ENCODE assay signal across 13 cellular contexts in the genomic region with DNA sequence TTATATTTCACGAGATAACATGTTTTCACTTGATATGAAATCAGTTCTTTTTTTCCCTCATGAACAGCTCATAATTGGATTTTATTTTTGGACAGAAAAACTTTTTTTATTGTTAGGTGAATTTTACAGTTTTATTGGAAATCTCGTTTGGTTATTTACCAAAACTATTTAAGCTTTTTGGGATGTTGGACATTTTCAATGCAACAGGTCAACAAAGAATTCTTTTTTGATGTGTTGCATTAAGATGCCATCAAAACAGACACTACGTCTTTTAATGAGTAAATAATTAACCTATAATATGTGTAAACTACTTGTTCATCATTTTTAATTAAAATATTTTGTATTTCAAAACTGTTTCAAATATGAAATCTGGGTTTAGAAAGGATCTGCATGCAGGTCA. TPM values are rescaled to one million over a fixed set of nuclear protein-coding genes. Genes with fewer than 3 reads are reported as not detected.
A peak's percentile ranks its signal among the peaks of the same experiment; 100 is the strongest.
DNase-seq lines count a peak whose midpoint lies in the region; ATAC-seq and TF ChIP-seq lines count a peak whose summit lies in the region.
"Had no signal": no experiment of that assay in that cellular context is flagged by ENCODE, and none has a peak within 500 bp of the region (broad histone marks: within the 10 kb centered on the region; RNA-seq: fewer than 3 reads in every experiment).

No MANE protein-coding gene starts in this region.

- H3K4me1 Mint-ChIP-seq in activated CD8-positive, alpha-beta T cell treated with anti-CD3 and anti-CD28 coated beads for 36 hours (ENCODE audit: low read depth): peaks cover 47% of the 10 kb centered on the region
- peaks cover 58% of the 10 kb centered on the region for H3K4me1 Mint-ChIP-seq in activated CD8-positive, alpha-beta T cell treated with anti-CD3 and anti-CD28 coated beads, Interleukin-2, amount 10 ng/mL, durations not matched to agents 7 days and 5 days (ENCODE audit: low read depth)

- H4K20me1 ChIP-seq in OCI-LY7 (ENCODE audit: insufficient read depth, low read length): peaks cover 52% of the 10 kb centered on the region
- peaks cover 87% of the 10 kb centered on the region for H4K20me1 ChIP-seq in smooth muscle cell (ENCODE audit: low read depth)

- peaks cover 79% of the 10 kb centered on the region for H3K4me1 ChIP-seq in OCI-LY7 (ENCODE audit: insufficient read depth, low read length, poor library complexity, severe bottlenecking)
- peaks cover 40% of the 10 kb centered on the region for H3K4me1 ChIP-seq in endocrine pancreas (ENCODE audit: control insufficient read depth, insufficient read depth, low read length)
- H3K4me1 ChIP-seq in smooth muscle cell (ENCODE audit: low read depth): peaks cover 64% of the 10 kb centered on the region

- H3K9ac ChIP-seq in endocrine pancreas (ENCODE audit: control insufficient read depth, insufficient read depth, low read length) (no peak overlapping the region), smooth muscle cell (ENCODE audit: low read depth) (no peak overlapping the region)

- H3K4me3 Mint-ChIP-seq in activated CD8-positive, alpha-beta T cell treated with anti-CD3 and anti-CD28 coated beads for 36 hours: peak overlapping the region; percentile 61
- H3K4me3 Mint-ChIP-seq in activated CD8-positive, alpha-beta T cell treated with anti-CD3 and anti-CD28 coated beads, Interleukin-2, amount 10 ng/mL, durations not matched to agents 7 days and 5 days: no peak overlapping the region

- H3K27me3 ChIP-seq in endocrine pancreas (ENCODE audit: control insufficient read depth, insufficient read depth, low read length): no peaks in the 10 kb centered on the region
- H3K27me3 ChIP-seq in smooth muscle cell (ENCODE audit: low read depth): no peaks in the 10 kb centered on the region
- H3K27me3 ChIP-seq: tibial nerve had no signal

- intact Hi-C loops in activated CD8-positive, alpha-beta T cell treated with anti-CD3 and anti-CD28 coated beads for 36 hours (cut with micrococcal nuclease): no loop called here
- intact Hi-C loops in OCI-LY7 (cut with micrococcal nuclease; ENCODE audit: unreplicated experiment): loop anchor here (10.0 kb wide), 1 partner anchor 1096 kb away; a partner anchor contains a TSS

- peak overlapping the region; percentile 10 for H3K4me3 ChIP-seq in OCI-LY7 (ENCODE audit: low read depth, low read length, poor library complexity, severe bottlenecking)
- H3K4me3 ChIP-seq in endocrine pancreas (ENCODE audit: control insufficient read depth, insufficient read depth, low read length): peak overlapping the region; percentile 99
- H3K4me3 ChIP-seq in smooth muscle cell: peak overlapping the region; percentile 18

- TF ChIP-seq CTCF in activated CD8-positive, alpha-beta T cell treated with anti-CD3 and anti-CD28 coated beads for 36 hours (IDR thresholded peaks at IDR 0.05): no peak
- TF ChIP-seq CTCF in OCI-LY7 (conservative IDR thresholded peaks at IDR 0.05; ENCODE audit: low read length) (no peak), smooth muscle cell (IDR thresholded peaks at IDR 0.05; ENCODE audit: borderline replicate concordance, insufficient read depth, poor library complexity, severe bottlenecking) (no peak)

- no peaks in the 10 kb centered on the region for H3K27me3 Mint-ChIP-seq in activated CD8-positive, alpha-beta T cell treated with anti-CD3 and anti-CD28 coated beads for 36 hours
- H3K27me3 Mint-ChIP-seq in activated CD8-positive, alpha-beta T cell treated with anti-CD3 and anti-CD28 coated beads, Interleukin-2, amount 10 ng/mL, durations not matched to agents 7 days and 5 days (ENCODE audit: low read depth): no peaks in the 10 kb centered on the region

- POLR2A ChIA-PET in activated CD8-positive, alpha-beta T cell treated with anti-CD3 and anti-CD28 coated beads for 36 hours (lab: Charles Lee): interaction anchor here (0.6 to 1.6 kb wide), 6 partner anchors 8 to 1205 kb away, joined by 3 to 5 read pairs (median 4); no protein-coding TSS in a partner anchor
- POLR2A ChIA-PET in activated CD8-positive, alpha-beta T cell treated with anti-CD3 and anti-CD28 coated beads, Interleukin-2, amount 10 ng/mL, durations not matched to agents 7 days and 5 days (lab: Charles Lee): no interaction called here
- POLR2A ChIA-PET in OCI-LY7 (lab: Charles Lee): interaction anchor here (0.7 to 1.3 kb wide), 3 partner anchors 10 to 43 kb away, joined by 3 to 4 read pairs (median 3); no protein-coding TSS in a partner anchor

- CTCF ChIA-PET in activated CD8-positive, alpha-beta T cell treated with anti-CD3 and anti-CD28 coated beads for 36 hours (lab: Charles Lee): interaction anchor here (0.9 to 1.3 kb wide), 3 partner anchors 13 to 38 kb away, joined by 3 to 4 read pairs (median 3); no protein-coding TSS in a partner anchor
- CTCF ChIA-PET in activated CD8-positive, alpha-beta T cell treated with anti-CD3 and anti-CD28 coated beads, Interleukin-2, amount 10 ng/mL, durations not matched to agents 7 days and 5 days (lab: Charles Lee): interaction anchor here (0.7 to 1.4 kb wide), 3 partner anchors 36 to 318 kb away, joined by 3 to 6 read pairs (median 3); no protein-coding TSS in a partner anchor
- CTCF ChIA-PET in OCI-LY7 (lab: Charles Lee; ENCODE audit: unreplicated experiment): no interaction called here

- peaks cover 100% of the 10 kb centered on the region for H3K79me2 ChIP-seq in OCI-LY7 (ENCODE audit: insufficient read depth, low read depth, low read length)
- peaks cover 100% of the 10 kb centered on the region for H3K79me2 ChIP-seq in smooth muscle cell (ENCODE audit: low read depth)

- no peak for ATAC-seq in activated CD8-positive, alpha-beta T cell treated with anti-CD3 and anti-CD28 coated beads for 36 hours
- ATAC-seq in activated CD8-positive, alpha-beta T cell treated with anti-CD3 and anti-CD28 coated beads, Interleukin-2, amount 10 ng/mL, durations not matched to agents 7 days and 5 days: no peak
- no peak for ATAC-seq in GM18868 (IDR thresholded peaks at IDR 0.05; ENCODE audit: unreplicated experiment)

- H3K27ac Mint-ChIP-seq in activated CD8-positive, alpha-beta T cell treated with anti-CD3 and anti-CD28 coated beads for 36 hours: peak overlapping the region; percentile 28
- no peak overlapping the region for H3K27ac Mint-ChIP-seq in activated CD8-positive, alpha-beta T cell treated with anti-CD3 and anti-CD28 coated beads, Interleukin-2, amount 10 ng/mL, durations not matched to agents 7 days and 5 days

- H3K9me3 Mint-ChIP-seq in activated CD8-positive, alpha-beta T cell treated with anti-CD3 and anti-CD28 coated beads for 36 hours: no peaks in the 10 kb centered on the region
- no peaks in the 10 kb centered on the region for H3K9me3 Mint-ChIP-seq in activated CD8-positive, alpha-beta T cell treated with anti-CD3 and anti-CD28 coated beads, Interleukin-2, amount 10 ng/mL, durations not matched to agents 7 days and 5 days (ENCODE audit: insufficient read depth)

- no peak for DNase-seq in activated CD8-positive, alpha-beta T cell treated with anti-CD3 and anti-CD28 coated beads for 36 hours
- DNase-seq in activated CD8-positive, alpha-beta T cell treated with anti-CD3 and anti-CD28 coated beads, Interleukin-2, amount 10 ng/mL, durations not matched to agents 7 days and 5 days: no peak
- DNase-seq in OCI-LY7 (ENCODE audit: low spot score) (no peak), smooth muscle cell (lab: John Stamatoyannopoulos, UW; ENCODE audit: unreplicated experiment) (no peak), NCI-H1105 (lab: John Stamatoyannopoulos, UW) (no peak)
- DNase-seq in activated CD4-positive, alpha-beta T cell treated with anti-CD3 and anti-CD28 coated beads for 4 hours: no peak
- DNase-seq: dermis blood vessel endothelial cell, NCI-H1417 treated with DMSO at 0.1 percent for 48 hours, NCI-H526 treated with DMSO at 0.1 percent for 48 hours, T1000 had no signal

- no peak overlapping the region for H3K27ac ChIP-seq in OCI-LY7 (ENCODE audit: low read depth, low read length, poor library complexity, severe bottlenecking)
- no peak overlapping the region for H3K27ac ChIP-seq in smooth muscle cell (ENCODE audit: low read depth)

- H3K36me3 ChIP-seq in OCI-LY7 (ENCODE audit: insufficient read depth, low read length): peaks cover 22% of the 10 kb centered on the region
- no peaks in the 10 kb centered on the region for H3K36me3 ChIP-seq in endocrine pancreas (ENCODE audit: control insufficient read depth, insufficient read depth, low read length)
- no peaks in the 10 kb centered on the region for H3K36me3 ChIP-seq in smooth muscle cell (ENCODE audit: low read depth)
- H3K36me3 ChIP-seq: tibial nerve had no signal

- H2AFZ ChIP-seq in OCI-LY7 (ENCODE audit: low read length): no peak overlapping the region
- no peak overlapping the region for H2AFZ ChIP-seq in smooth muscle cell (ENCODE audit: low read depth)

- H3K9me2 ChIP-seq in OCI-LY7 (ENCODE audit: insufficient read depth, low read length): no peaks in the 10 kb centered on the region

- peak overlapping the region; percentile 91 for H3K4me2 ChIP-seq in OCI-LY7 (ENCODE audit: low read length)
- peak overlapping the region; percentile 28 for H3K4me2 ChIP-seq in smooth muscle cell

- BruUV-seq in OCI-LY7 (replicated peaks; lab: Mats Ljungman, UMichigan): no TSS peak

- peaks cover 29% of the 10 kb centered on the region for H3F3A ChIP-seq in smooth muscle cell (ENCODE audit: low read depth)

- H3K9me3 ChIP-seq in OCI-LY7 (ENCODE audit: low read length) (no peaks in the 10 kb centered on the region), endocrine pancreas (ENCODE audit: control insufficient read depth, low read length) (no peaks in the 10 kb centered on the region), smooth muscle cell (replicated peaks; ENCODE audit: low read depth) (no peaks in the 10 kb centered on the region)
- H3K9me3 ChIP-seq: tibial nerve had no signal

- 88% methylated on average over 3 of the region's 3 CpGs for WGBS in smooth muscle cell (ENCODE audit: low lambda C conversion rate)

- peaks cover 60% of the 10 kb centered on the region for H3K36me3 Mint-ChIP-seq in activated CD8-positive, alpha-beta T cell treated with anti-CD3 and anti-CD28 coated beads for 36 hours (ENCODE audit: low read depth)
- peaks cover 59% of the 10 kb centered on the region for H3K36me3 Mint-ChIP-seq in activated CD8-positive, alpha-beta T cell treated with anti-CD3 and anti-CD28 coated beads, Interleukin-2, amount 10 ng/mL, durations not matched to agents 7 days and 5 days (ENCODE audit: low read depth)

RNA-seq across cellular contexts. Expression of a gene that starts 5.3 kb away (rescaled TPM):
- 10 to 100 TPM; 94.7 to 98.4 TPM for total RNA-seq in activated CD8-positive, alpha-beta T cell treated with anti-CD3 and anti-CD28 coated beads for 36 hours
- 100 to 1,000 TPM in 1 of 2 experiments, 10 to 100 TPM in 1; 95.1 to 105 TPM for total RNA-seq in activated CD8-positive, alpha-beta T cell treated with anti-CD3 and anti-CD28 coated beads, Interleukin-2, amount 10 ng/mL, durations not matched to agents 7 days and 5 days
- total RNA-seq in OCI-LY7 (2014; rRNA removed; shearing (Covaris generic)): 50.1 and 52.5 TPM in 2 replicates
- total RNA-seq in OCI-LY7 (2022): 68.0 and 72.8 TPM in 2 replicates
- total RNA-seq in smooth muscle cell: 64.4 and 77.3 TPM in 2 replicates
- 88.1 and 106 TPM in 2 replicates for polyA plus RNA-seq in smooth muscle cell

Comparison
In these comparisons a context has a peak if more than half of its experiments do, and no peak if none do; other contexts are left out.
1. H3K4me3 ChIP-seq: peak in every context shown above with its lines; median percentile 99 in endocrine pancreas; 18 in smooth muscle cell; 10 in OCI-LY7.